In the genomic region with DNA sequence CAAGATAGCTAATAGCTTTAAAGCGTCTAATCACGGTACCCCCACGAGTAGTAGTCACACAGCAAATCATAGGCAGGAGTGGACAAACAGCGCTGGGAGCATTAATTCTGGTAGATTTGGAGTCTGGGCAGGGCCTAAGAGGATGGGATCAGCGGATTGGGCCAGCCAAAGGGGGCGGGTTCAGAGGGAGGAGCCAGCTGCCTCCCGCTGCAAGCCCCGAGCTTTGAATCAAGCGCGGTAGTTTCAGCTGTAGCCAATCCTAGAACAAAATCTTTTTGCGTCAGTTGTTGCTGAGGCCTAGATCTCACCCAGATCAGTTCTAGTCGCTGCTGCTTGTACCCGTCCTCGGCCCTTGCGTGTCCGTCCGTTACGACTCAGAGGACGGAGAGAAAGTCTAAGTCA, we compare ENCODE assay signal across 8 cellular contexts. TPM values are rescaled to one million over a fixed set of nuclear protein-coding genes. Genes with fewer than 3 reads are reported as not detected.
DNase-seq lines count a peak whose midpoint lies in the region; ATAC-seq and FAIRE-seq lines count a peak whose summit lies in the region.

No MANE protein-coding gene starts in this region.

- no peaks in the 10 kb centered on the region for H3K9me3 Mint-ChIP-seq in activated T-helper 2 cell treated with anti-CD3 and anti-CD28 coated beads, Interferon-gamma antibody, Interleukin-2, Interleukin-4, amounts not matched to agents 10 μg/mL and 5 μg/mL and 100 μg/mL, durations not matched to agents 14 hours and 24 hours and 36 hours
- no peaks in the 10 kb centered on the region for H3K9me3 Mint-ChIP-seq in naive thymus-derived CD8-positive, alpha-beta T cell

- DNase-seq in DMS53 treated with DMSO at 0.1 percent for 48 hours (lab: John Stamatoyannopoulos, UW; ENCODE audit: unreplicated experiment): peak; percentile 96
- DNase-seq in RCC 7860 (ENCODE audit: low spot score): peak; percentile 94
- DNase-seq in activated T-helper 2 cell treated with anti-CD3 and anti-CD28 coated beads, Interferon-gamma antibody, Interleukin-2, Interleukin-4, amounts not matched to agents 10 μg/mL and 5 μg/mL and 100 μg/mL, durations not matched to agents 14 hours and 24 hours and 36 hours (ENCODE audit: low spot score): peak; percentile 92
- peak; percentile 97 for DNase-seq in fibroblast of peridontal ligament (ENCODE audit: extremely low read depth)
- peak in 9 of 10 donors; percentile 88 to 96 (median 94) for DNase-seq in naive thymus-derived CD8-positive, alpha-beta T cell
- DNase-seq in stimulated activated naive CD4-positive, alpha-beta T cell (lab: John Stamatoyannopoulos, UW): peak; percentile 90 to 99 (median 94)

- peak; percentile 90 for FAIRE-seq in RCC 7860 (lab: Jason Lieb, UNC)

- peaks cover 24% of the 10 kb centered on the region for H3K36me3 ChIP-seq in KOPT-K1 (ENCODE audit: insufficient read depth, low read length)

- H3K27me3 Mint-ChIP-seq in activated T-helper 2 cell treated with anti-CD3 and anti-CD28 coated beads, Interferon-gamma antibody, Interleukin-2, Interleukin-4, amounts not matched to agents 10 μg/mL and 5 μg/mL and 100 μg/mL, durations not matched to agents 14 hours and 24 hours and 36 hours (ENCODE audit: low read depth): no peaks in the 10 kb centered on the region
- H3K27me3 Mint-ChIP-seq in naive thymus-derived CD8-positive, alpha-beta T cell: no peaks in the 10 kb centered on the region

- H3K27ac ChIP-seq in KOPT-K1 (ENCODE audit: low read depth, low read length, poor library complexity, severe bottlenecking): peak overlapping the region; percentile 97

- POLR2A ChIA-PET in naive thymus-derived CD8-positive, alpha-beta T cell (lab: Charles Lee): interaction anchor here (1.1 to 3.7 kb wide), 8 partner anchors 53 to 572 kb away, joined by 3 to 34 read pairs (median 10); a partner anchor contains a TSS

- ATAC-seq in GM21825 (IDR thresholded peaks at IDR 0.05; ENCODE audit: unreplicated experiment): peak; percentile 69
- peak; percentile 71 to 72 for ATAC-seq in naive thymus-derived CD8-positive, alpha-beta T cell

- no peaks in the 10 kb centered on the region for H3K9me3 ChIP-seq in KOPT-K1 (ENCODE audit: insufficient read depth, low read length, poor library complexity, severe bottlenecking)

- peaks cover 14% of the 10 kb centered on the region for H3K36me3 Mint-ChIP-seq in activated T-helper 2 cell treated with anti-CD3 and anti-CD28 coated beads, Interferon-gamma antibody, Interleukin-2, Interleukin-4, amounts not matched to agents 10 μg/mL and 5 μg/mL and 100 μg/mL, durations not matched to agents 14 hours and 24 hours and 36 hours (ENCODE audit: low read depth)
- peaks cover 0 to 2% (median 0%) of the 10 kb centered on the region in 3 donors for H3K36me3 Mint-ChIP-seq in naive thymus-derived CD8-positive, alpha-beta T cell

- H3K4me1 Mint-ChIP-seq in activated T-helper 2 cell treated with anti-CD3 and anti-CD28 coated beads, Interferon-gamma antibody, Interleukin-2, Interleukin-4, amounts not matched to agents 10 μg/mL and 5 μg/mL and 100 μg/mL, durations not matched to agents 14 hours and 24 hours and 36 hours (ENCODE audit: low read depth): peaks cover 24% of the 10 kb centered on the region
- peaks cover 15 to 41% (median 36%) of the 10 kb centered on the region in 4 donors for H3K4me1 Mint-ChIP-seq in naive thymus-derived CD8-positive, alpha-beta T cell

- intact Hi-C loops in activated T-helper 2 cell treated with anti-CD3 and anti-CD28 coated beads, Interferon-gamma antibody, Interleukin-2, Interleukin-4, amounts not matched to agents 10 μg/mL and 5 μg/mL and 100 μg/mL, durations not matched to agents 14 hours and 24 hours and 36 hours (cut with micrococcal nuclease): loop anchor here (1.0 to 10.0 kb wide), 6 partner anchors 62 to 778 kb away; a partner anchor contains a TSS

- H3K27ac Mint-ChIP-seq in activated T-helper 2 cell treated with anti-CD3 and anti-CD28 coated beads, Interferon-gamma antibody, Interleukin-2, Interleukin-4, amounts not matched to agents 10 μg/mL and 5 μg/mL and 100 μg/mL, durations not matched to agents 14 hours and 24 hours and 36 hours: peak overlapping the region; percentile 98
- H3K27ac Mint-ChIP-seq in naive thymus-derived CD8-positive, alpha-beta T cell: peak overlapping the region; percentile 94 to 100 (median 99)

- peak overlapping the region; percentile 97 for H3K4me3 Mint-ChIP-seq in activated T-helper 2 cell treated with anti-CD3 and anti-CD28 coated beads, Interferon-gamma antibody, Interleukin-2, Interleukin-4, amounts not matched to agents 10 μg/mL and 5 μg/mL and 100 μg/mL, durations not matched to agents 14 hours and 24 hours and 36 hours (ENCODE audit: low read depth)
- peak overlapping the region; percentile 93 to 100 (median 99) for H3K4me3 Mint-ChIP-seq in naive thymus-derived CD8-positive, alpha-beta T cell

RNA-seq across cellular contexts. Expression of a gene that starts 0.6 kb away (rescaled TPM):
- 253 and 265 TPM in 2 replicates for total RNA-seq in activated T-helper 2 cell treated with anti-CD3 and anti-CD28 coated beads, Interferon-gamma antibody, Interleukin-2, Interleukin-4, amounts not matched to agents 10 μg/mL and 5 μg/mL and 100 μg/mL, durations not matched to agents 14 hours and 24 hours and 36 hours
- total RNA-seq in naive thymus-derived CD8-positive, alpha-beta T cell: 10 to 100 TPM; 72.7 to 73.2 TPM
- polyA plus RNA-seq in naive thymus-derived CD8-positive, alpha-beta T cell: 10 to 100 TPM; 72.5 to 89.3 (median 84.0) TPM

RNA-seq across cellular contexts. Expression of a gene that starts 32.6 kb away (rescaled TPM):
- 191 and 210 TPM in 2 replicates for total RNA-seq in activated T-helper 2 cell treated with anti-CD3 and anti-CD28 coated beads, Interferon-gamma antibody, Interleukin-2, Interleukin-4, amounts not matched to agents 10 μg/mL and 5 μg/mL and 100 μg/mL, durations not matched to agents 14 hours and 24 hours and 36 hours
- total RNA-seq in naive thymus-derived CD8-positive, alpha-beta T cell: 10 to 100 TPM; 74.8 to 78.0 TPM
- 10 to 100 TPM; 82.8 to 96.3 (median 85.5) TPM for polyA plus RNA-seq in naive thymus-derived CD8-positive, alpha-beta T cell

RNA-seq across cellular contexts. Expression of a gene that starts 40.6 kb away (rescaled TPM):
- total RNA-seq in activated T-helper 2 cell treated with anti-CD3 and anti-CD28 coated beads, Interferon-gamma antibody, Interleukin-2, Interleukin-4, amounts not matched to agents 10 μg/mL and 5 μg/mL and 100 μg/mL, durations not matched to agents 14 hours and 24 hours and 36 hours: 2.5 and 2.8 TPM in 2 replicates
- total RNA-seq in naive thymus-derived CD8-positive, alpha-beta T cell: 1 to 10 TPM; 9.2 to 9.4 TPM
- polyA plus RNA-seq in naive thymus-derived CD8-positive, alpha-beta T cell: under 1 TPM in 1 of 3 donors, not detected in 2; 0.43 TPM

Comparison
In these comparisons a context has a peak if more than half of its experiments do, and no peak if none do; other contexts are left out.
1. Peak in every context shown above with its lines: DNase-seq, ATAC-seq and H3K27ac ChIP-seq.